In genomic region chr2:138276367-138276766, GRCh38 we compare ENCODE assay signal across 15 cellular contexts.
DNase-seq lines count a peak whose midpoint lies in the region; ATAC-seq and TF ChIP-seq lines count a peak whose summit lies in the region.
"Had no signal": no experiment of that assay in that cellular context is flagged by ENCODE, and none has a peak within 500 bp of the region (broad histone marks: within the 10 kb centered on the region; RNA-seq: fewer than 3 reads in every experiment).

No MANE protein-coding gene starts in this region.

- no peaks in the 10 kb centered on the region for H3K79me1 ChIP-seq in neuronal stem cell (ENCODE audit: low read depth, low read length)

- DNase-seq in DMS 273 treated with DMSO at 0.1 percent for 48 hours (lab: John Stamatoyannopoulos, UW) (peak; percentile 28), Panc1 (ENCODE audit: low read depth, low spot score) (no peak), hepatocyte (ENCODE audit: low spot score) (no peak), neuronal stem cell (ENCODE audit: low spot score) (no peak), epidermal melanocyte (ENCODE audit: insufficient read length, low spot score) (no peak), LoVo (ENCODE audit: low spot score) (no peak), amygdala (lab: John Stamatoyannopoulos, UW) (no peak)
- DNase-seq: activated naive CD8-positive, alpha-beta T cell treated with anti-CD3 and anti-CD28 coated beads, Interleukin-2, amount 10 ng/mL, durations not matched to agents 7 days and 5 days; dermis blood vessel endothelial cell; left ventricle myocardium superior; NCI-H1048; NCI-H446; nucleus accumbens had no signal

- BruUV-seq in Panc1 (replicated peaks; lab: Mats Ljungman, UMichigan) = no TSS peak

- no peak overlapping the region for H4K8ac ChIP-seq in neuronal stem cell (ENCODE audit: low read depth, low read length)

- in situ Hi-C loops in Panc1 (cut with HindIII; ENCODE audit: low pct_unique_long_range_greater_than_20kb, low sequenced_read_pairs) = no loop called here

- H3K4me2 ChIP-seq in hepatocyte (peak overlapping the region; percentile 57), neuronal stem cell (ENCODE audit: insufficient read depth, low read length, poor library complexity, severe bottlenecking) (no peak overlapping the region)

- intact Hi-C loops in Panc1 (cut with micrococcal nuclease; ENCODE audit: unreplicated experiment) = no loop called here

- no peak overlapping the region for H2AK5ac ChIP-seq in neuronal stem cell (ENCODE audit: low read depth, low read length)

- H3K9me3 ChIP-seq in Panc1 (ENCODE audit: control insufficient read depth, insufficient read depth, low read depth, low read length) (no peaks in the 10 kb centered on the region), hepatocyte (ENCODE audit: low read depth) (no peaks in the 10 kb centered on the region), neuronal stem cell (replicated peaks in 1 of 2; ENCODE audit: control insufficient read depth in 2 of 2, insufficient read depth in 1 of 2, low read depth in 1 of 2, low read length in 2 of 2) (no peaks in the 10 kb centered on the region)

- H2BK15ac ChIP-seq in neuronal stem cell (ENCODE audit: low read length) = no peak overlapping the region

- ATAC-seq in Panc1 = no peak
- no peak for ATAC-seq in GM19463 (IDR thresholded peaks at IDR 0.05; ENCODE audit: unreplicated experiment)
- ATAC-seq: foreskin keratinocyte, left ventricle myocardium superior had no signal

- H3K4me1 ChIP-seq in Panc1 (ENCODE audit: control insufficient read depth, insufficient read depth, low read length) (peaks cover 6% of the 10 kb centered on the region; the same call in 1 of the 2 replicates), hepatocyte (ENCODE audit: insufficient read depth) (peaks cover 32% of the 10 kb centered on the region), neuronal stem cell (ENCODE audit: control insufficient read depth in 2 of 2, insufficient read depth in 1 of 2, low read depth in 1 of 2, low read length in 2 of 2) (peaks cover 3 to 5% of the 10 kb centered on the region in 2 donors)

- H3K27ac ChIP-seq in Panc1 (ENCODE audit: low read length) (peak overlapping the region; percentile 36; the same call in 1 of the 2 replicates), hepatocyte (peak overlapping the region; percentile 72), neuronal stem cell (replicated peaks; ENCODE audit: low read length) (no peak overlapping the region)
- H3K27ac ChIP-seq: foreskin keratinocyte had no signal

- no peak overlapping the region for H2BK12ac ChIP-seq in neuronal stem cell (ENCODE audit: low read length)

- H4K91ac ChIP-seq in neuronal stem cell (ENCODE audit: low read depth, low read length, poor library complexity) = no peak overlapping the region

- H2BK5ac ChIP-seq in neuronal stem cell (ENCODE audit: low read length) = no peak overlapping the region

- 32% methylated on average over 1 of the region's 1 CpG for WGBS in hepatocyte (ENCODE audit: low lambda C conversion rate, missing lambda C conversion rate)
- WGBS in neuronal stem cell (ENCODE audit: extremely low coverage in 2 of 2, insufficient read length in 2 of 2, insufficient replicate concordance in 1 of 2), 2 donors = no CpG with 5 or more reads among the region's 1 CpG

- no peak overlapping the region for H3K4ac ChIP-seq in neuronal stem cell (ENCODE audit: low read length)

- no peak overlapping the region for H3K23ac ChIP-seq in neuronal stem cell (ENCODE audit: low read depth, low read length, poor library complexity)

- CTCF ChIA-PET in Panc1 (lab: Charles Lee) = no interaction called here

- no peaks in the 10 kb centered on the region for H3K36me3 ChIP-seq in Panc1 (ENCODE audit: control insufficient read depth, insufficient read depth, low read length)
- no peaks in the 10 kb centered on the region for H3K36me3 ChIP-seq in hepatocyte (replicated peaks; ENCODE audit: insufficient read depth, low read depth)
- no peaks in the 10 kb centered on the region for H3K36me3 ChIP-seq in neuronal stem cell (replicated peaks in 1 of 2; ENCODE audit: control insufficient read depth in 2 of 2, insufficient read depth in 2 of 2, low read length in 2 of 2)

- H3K18ac ChIP-seq in neuronal stem cell (ENCODE audit: low read length) = no peak overlapping the region

- no peaks in the 10 kb centered on the region for H3K9me2 ChIP-seq in hepatocyte (replicated peaks; ENCODE audit: insufficient read depth)

- H3K27me3 ChIP-seq in Panc1 (ENCODE audit: control insufficient read depth, insufficient read depth, low read length) (no peaks in the 10 kb centered on the region), hepatocyte (no peaks in the 10 kb centered on the region), neuronal stem cell (ENCODE audit: control insufficient read depth in 3 of 3, insufficient read depth in 3 of 3, low read depth in 1 of 3, low read length in 3 of 3) (no peaks in the 10 kb centered on the region)
- H3K27me3 ChIP-seq: foreskin keratinocyte had no signal

- H3K79me2 ChIP-seq in hepatocyte = no peaks in the 10 kb centered on the region

- H3K9ac ChIP-seq in neuronal stem cell (ENCODE audit: low read depth, low read length, poor library complexity) = no peak overlapping the region

- H2BK120ac ChIP-seq in neuronal stem cell (ENCODE audit: low read depth, low read length) = no peak overlapping the region

- POLR2A ChIA-PET in Panc1 (lab: Charles Lee) = no interaction called here

- H2AFZ ChIP-seq in hepatocyte (no peak overlapping the region), neuronal stem cell (ENCODE audit: low read length) (peak overlapping the region; percentile 71)

- no peak for TF ChIP-seq CTCF in Panc1 (IDR thresholded peaks at IDR 0.05)
- no peak for TF ChIP-seq CTCF in hepatocyte (IDR thresholded peaks at IDR 0.05; ENCODE audit: poor library complexity)

- H3K4me3 ChIP-seq in Panc1 (ENCODE audit: low read depth in 2 of 2, low read length in 2 of 2) (no peak overlapping the region), hepatocyte (no peak overlapping the region), neuronal stem cell (ENCODE audit: low read length in 2 of 2) (no peak overlapping the region)

- no peak overlapping the region for H3K14ac ChIP-seq in neuronal stem cell (ENCODE audit: low read length)

- H4K20me1 ChIP-seq in hepatocyte (ENCODE audit: insufficient read depth, poor library complexity, severe bottlenecking) = no peaks in the 10 kb centered on the region
